ENCODE assay signal across 23 cellular contexts in the genomic region with DNA sequence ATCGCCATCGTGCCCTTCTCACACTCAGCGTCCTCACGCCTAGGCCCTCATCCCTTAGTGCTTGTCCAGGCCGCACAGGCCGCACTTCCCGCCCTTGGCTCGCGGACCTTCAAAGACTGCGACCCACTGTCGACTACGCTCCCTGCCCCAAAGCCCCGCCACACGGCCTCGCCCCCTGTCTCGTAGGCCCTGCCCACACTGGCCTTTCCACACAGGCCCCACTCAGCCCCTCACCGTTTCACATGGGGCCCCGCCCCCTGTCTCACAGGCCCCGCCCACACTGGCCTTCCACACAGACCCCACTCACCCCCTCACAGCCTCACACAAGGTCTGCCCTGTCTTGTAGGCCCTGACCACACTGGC. TPM values are rescaled to one million over a fixed set of nuclear protein-coding genes. Genes with fewer than 3 reads are reported as not detected.
DNase-seq lines count a peak whose midpoint lies in the region; ATAC-seq and TF ChIP-seq lines count a peak whose summit lies in the region.
"Had no signal": no experiment of that assay in that cellular context is flagged by ENCODE, and none has a peak within 500 bp of the region (broad histone marks: within the 10 kb centered on the region; RNA-seq: fewer than 3 reads in every experiment).

No MANE protein-coding gene starts in this region.

- H3K27me3 Mint-ChIP-seq in activated CD4-positive, alpha-beta T cell treated with anti-CD3 and anti-CD28 coated beads, Interleukin-2, amount 10 ng/mL, durations not matched to agents 7 days and 5 days: peaks cover 62% of the 10 kb centered on the region
- peaks cover 75% of the 10 kb centered on the region for H3K27me3 Mint-ChIP-seq in dendritic cell treated with granulocyte-macrophage colony-stimulating factor and Interleukin-4, amounts not matched to agents 40 ng/mL and 50 ng/mL, for 4 days
- peaks cover 39 to 78% (median 64%) of the 10 kb centered on the region in 5 donors for H3K27me3 Mint-ChIP-seq in naive thymus-derived CD8-positive, alpha-beta T cell
- H3K27me3 Mint-ChIP-seq in CD4-positive, alpha-beta memory T cell: peaks cover 57 to 63% of the 10 kb centered on the region in 2 donors

- H3K36me3 ChIP-seq in upper lobe of right lung: no peaks in the 10 kb centered on the region
- no peaks in the 10 kb centered on the region for H3K36me3 ChIP-seq in CD4-positive, alpha-beta memory T cell (ENCODE audit: insufficient read depth, low read length)
- H3K36me3 ChIP-seq: BLaER1, cardiac muscle cell, HAP-1, left ventricle myocardium inferior, ovary, right lobe of liver had no signal

- no peak overlapping the region for H3K27ac ChIP-seq in upper lobe of right lung
- H3K27ac ChIP-seq in CD4-positive, alpha-beta memory T cell (ENCODE audit: low read depth, low read length): no peak overlapping the region
- H3K27ac ChIP-seq: BLaER1, cardiac muscle cell, left ventricle myocardium inferior, ovary, right lobe of liver had no signal

- H3K4me3 ChIP-seq in upper lobe of right lung: no peak overlapping the region
- no peak overlapping the region for H3K4me3 ChIP-seq in CD4-positive, alpha-beta memory T cell (ENCODE audit: low read length in 2 of 2)
- H3K4me3 ChIP-seq: BLaER1, cardiac muscle cell, HAP-1, left ventricle myocardium inferior, mucosa of descending colon, ovary, right lobe of liver had no signal

- intact Hi-C loops in dendritic cell treated with granulocyte-macrophage colony-stimulating factor and Interleukin-4, amounts not matched to agents 40 ng/mL and 50 ng/mL, for 4 days (cut with micrococcal nuclease): no loop called here
- intact Hi-C loops in upper lobe of right lung (cut with DNase I): no loop called here
- intact Hi-C loops in CD4-positive, alpha-beta memory T cell (cut with micrococcal nuclease): no loop called here

- no peaks in the 10 kb centered on the region for H3K36me3 Mint-ChIP-seq in activated CD4-positive, alpha-beta T cell treated with anti-CD3 and anti-CD28 coated beads, Interleukin-2, amount 10 ng/mL, durations not matched to agents 7 days and 5 days (ENCODE audit: low read depth)
- H3K36me3 Mint-ChIP-seq in dendritic cell treated with granulocyte-macrophage colony-stimulating factor and Interleukin-4, amounts not matched to agents 40 ng/mL and 50 ng/mL, for 4 days (ENCODE audit: low read depth): no peaks in the 10 kb centered on the region
- H3K36me3 Mint-ChIP-seq in naive thymus-derived CD8-positive, alpha-beta T cell: peaks cover 0 to 6% (median 0%) of the 10 kb centered on the region in 3 donors
- no peaks in the 10 kb centered on the region for H3K36me3 Mint-ChIP-seq in CD4-positive, alpha-beta memory T cell
- H3K36me3 Mint-ChIP-seq: activated CD8-positive, alpha-beta memory T cell treated with anti-CD3 and anti-CD28 coated beads, Interleukin-2, amount 10 ng/mL, durations not matched to agents 7 days and 5 days; IgD-negative memory B cell had no signal

- no peaks in the 10 kb centered on the region for H3K4me1 ChIP-seq in upper lobe of right lung
- no peaks in the 10 kb centered on the region for H3K4me1 ChIP-seq in CD4-positive, alpha-beta memory T cell (ENCODE audit: insufficient read depth, low read length)
- H3K4me1 ChIP-seq: HAP-1, right lobe of liver had no signal

- ATAC-seq in naive thymus-derived CD8-positive, alpha-beta T cell: no peak
- ATAC-seq in upper lobe of right lung: no peak
- ATAC-seq: mucosa of descending colon, PC-3, right lobe of liver had no signal

- no peaks in the 10 kb centered on the region for H3K9me3 Mint-ChIP-seq in activated CD4-positive, alpha-beta T cell treated with anti-CD3 and anti-CD28 coated beads, Interleukin-2, amount 10 ng/mL, durations not matched to agents 7 days and 5 days
- no peaks in the 10 kb centered on the region for H3K9me3 Mint-ChIP-seq in dendritic cell treated with granulocyte-macrophage colony-stimulating factor and Interleukin-4, amounts not matched to agents 40 ng/mL and 50 ng/mL, for 4 days
- no peaks in the 10 kb centered on the region for H3K9me3 Mint-ChIP-seq in naive thymus-derived CD8-positive, alpha-beta T cell
- H3K9me3 Mint-ChIP-seq in CD4-positive, alpha-beta memory T cell: no peaks in the 10 kb centered on the region
- H3K9me3 Mint-ChIP-seq: IgD-negative memory B cell had no signal

- POLR2A ChIA-PET in activated CD4-positive, alpha-beta T cell treated with anti-CD3 and anti-CD28 coated beads, Interleukin-2, amount 10 ng/mL, durations not matched to agents 7 days and 5 days (lab: Charles Lee): no interaction called here
- POLR2A ChIA-PET in naive thymus-derived CD8-positive, alpha-beta T cell (lab: Charles Lee): no interaction called here
- POLR2A ChIA-PET in CD4-positive, alpha-beta memory T cell (lab: Charles Lee; ENCODE audit: partially characterized antibody): no interaction called here

- DNase-seq in activated CD4-positive, alpha-beta T cell treated with anti-CD3 and anti-CD28 coated beads, Interleukin-2, amount 10 ng/mL, durations not matched to agents 7 days and 5 days: no peak
- DNase-seq in activated CD4-positive, alpha-beta T cell treated with anti-CD3 and anti-CD28 coated beads for 1 hour: no peak
- DNase-seq in naive thymus-derived CD8-positive, alpha-beta T cell: no peak
- peak; percentile 57 for DNase-seq in upper lobe of right lung
- no peak for DNase-seq in CD4-positive, alpha-beta memory T cell
- DNase-seq in HT-29 (ENCODE audit: low spot score): no peak
- DNase-seq in AG08396 (ENCODE audit: low spot score): no peak
- DNase-seq: activated CD8-positive, alpha-beta memory T cell treated with anti-CD3 and anti-CD28 coated beads, Interleukin-2, amount 10 ng/mL, durations not matched to agents 7 days and 5 days; left ventricle myocardium inferior; MM.1S; mucosa of descending colon; NCI-H82; PC-3; right lobe of liver; stimulated activated naive CD4-positive, alpha-beta T cell; trophoblast cell had no signal

- peak overlapping the region; percentile 50 for H3K27ac Mint-ChIP-seq in activated CD4-positive, alpha-beta T cell treated with anti-CD3 and anti-CD28 coated beads, Interleukin-2, amount 10 ng/mL, durations not matched to agents 7 days and 5 days
- H3K27ac Mint-ChIP-seq in dendritic cell treated with granulocyte-macrophage colony-stimulating factor and Interleukin-4, amounts not matched to agents 40 ng/mL and 50 ng/mL, for 4 days: no peak overlapping the region
- peak overlapping the region in 1 of 10 donors; percentile 53 for H3K27ac Mint-ChIP-seq in naive thymus-derived CD8-positive, alpha-beta T cell
- peak overlapping the region in 3 of 7 donors; percentile 23 to 91 (median 66) for H3K27ac Mint-ChIP-seq in CD4-positive, alpha-beta memory T cell
- H3K27ac Mint-ChIP-seq: activated CD8-positive, alpha-beta memory T cell treated with anti-CD3 and anti-CD28 coated beads, Interleukin-2, amount 10 ng/mL, durations not matched to agents 7 days and 5 days had no signal

- no peak for TF ChIP-seq CTCF in upper lobe of right lung (IDR thresholded peaks at IDR 0.05)

- H3K27me3 ChIP-seq in upper lobe of right lung: peaks cover 87% of the 10 kb centered on the region
- peaks cover 47% of the 10 kb centered on the region for H3K27me3 ChIP-seq in CD4-positive, alpha-beta memory T cell (ENCODE audit: insufficient read depth, low read length)
- H3K27me3 ChIP-seq: ovary had no signal

- peaks cover 16% of the 10 kb centered on the region for H3K4me1 Mint-ChIP-seq in activated CD4-positive, alpha-beta T cell treated with anti-CD3 and anti-CD28 coated beads, Interleukin-2, amount 10 ng/mL, durations not matched to agents 7 days and 5 days
- H3K4me1 Mint-ChIP-seq in dendritic cell treated with granulocyte-macrophage colony-stimulating factor and Interleukin-4, amounts not matched to agents 40 ng/mL and 50 ng/mL, for 4 days (ENCODE audit: low read depth): peaks cover 20% of the 10 kb centered on the region
- H3K4me1 Mint-ChIP-seq in naive thymus-derived CD8-positive, alpha-beta T cell: peaks cover 10 to 23% (median 19%) of the 10 kb centered on the region in 4 donors
- peaks cover 6 to 28% (median 15%) of the 10 kb centered on the region in 4 donors for H3K4me1 Mint-ChIP-seq in CD4-positive, alpha-beta memory T cell

- CTCF ChIA-PET in activated CD4-positive, alpha-beta T cell treated with anti-CD3 and anti-CD28 coated beads, Interleukin-2, amount 10 ng/mL, durations not matched to agents 7 days and 5 days (lab: Charles Lee): no interaction called here
- CTCF ChIA-PET in CD4-positive, alpha-beta memory T cell (lab: Charles Lee; ENCODE audit: partially characterized antibody): no interaction called here

- no peak overlapping the region for H3K4me3 Mint-ChIP-seq in activated CD4-positive, alpha-beta T cell treated with anti-CD3 and anti-CD28 coated beads, Interleukin-2, amount 10 ng/mL, durations not matched to agents 7 days and 5 days
- H3K4me3 Mint-ChIP-seq in dendritic cell treated with granulocyte-macrophage colony-stimulating factor and Interleukin-4, amounts not matched to agents 40 ng/mL and 50 ng/mL, for 4 days: peak overlapping the region; percentile 21
- H3K4me3 Mint-ChIP-seq in naive thymus-derived CD8-positive, alpha-beta T cell: peak overlapping the region in 9 of 10 donors; percentile 24 to 70 (median 46)
- H3K4me3 Mint-ChIP-seq in CD4-positive, alpha-beta memory T cell: peak overlapping the region in 4 of 8 donors; percentile 8 to 65 (median 34)
- H3K4me3 Mint-ChIP-seq: activated CD8-positive, alpha-beta memory T cell treated with anti-CD3 and anti-CD28 coated beads, Interleukin-2, amount 10 ng/mL, durations not matched to agents 7 days and 5 days had no signal

- no peaks in the 10 kb centered on the region for H3K9me3 ChIP-seq in upper lobe of right lung
- no peaks in the 10 kb centered on the region for H3K9me3 ChIP-seq in CD4-positive, alpha-beta memory T cell (ENCODE audit: control insufficient read depth in 1 of 2, low read length in 2 of 2)
- H3K9me3 ChIP-seq: BLaER1, HAP-1, left ventricle myocardium inferior, mucosa of descending colon, ovary, right lobe of liver had no signal

RNA-seq across cellular contexts. Expression of gene NRXN2, which starts 11.1 kb away (rescaled TPM):
- under 1 TPM; 0.07 to 0.15 TPM for total RNA-seq in activated CD4-positive, alpha-beta T cell treated with anti-CD3 and anti-CD28 coated beads, Interleukin-2, amount 10 ng/mL, durations not matched to agents 7 days and 5 days
- total RNA-seq in naive thymus-derived CD8-positive, alpha-beta T cell: under 1 TPM in 1 of 2 experiments, not detected in 1; 0.21 TPM
- polyA plus RNA-seq in naive thymus-derived CD8-positive, alpha-beta T cell: not detected
- 0.72 TPM for total RNA-seq in upper lobe of right lung
- total RNA-seq in CD4-positive, alpha-beta memory T cell: under 1 TPM in 1 of 2 experiments, not detected in 1; 0.30 TPM
- not detected for polyA plus RNA-seq in CD4-positive, alpha-beta memory T cell
- total RNA-seq in HT-29 (2014; rRNA removed; shearing (Covaris generic)): not detected in 2 replicates
- total RNA-seq: glomerular endothelial cell, PC-3 had no signal
- polyA plus RNA-seq: IgD-negative memory B cell had no signal

RNA-seq across cellular contexts. Expression of gene RASGRP2, which starts 32.0 kb away (rescaled TPM):
- total RNA-seq in activated CD4-positive, alpha-beta T cell treated with anti-CD3 and anti-CD28 coated beads, Interleukin-2, amount 10 ng/mL, durations not matched to agents 7 days and 5 days: 100 to 1,000 TPM; 293 to 300 TPM
- 100 to 1,000 TPM; 679 to 682 TPM for total RNA-seq in naive thymus-derived CD8-positive, alpha-beta T cell
- polyA plus RNA-seq in naive thymus-derived CD8-positive, alpha-beta T cell: 100 to 1,000 TPM; 168 to 253 (median 185) TPM
- 27.6 TPM for total RNA-seq in upper lobe of right lung
- 100 to 1,000 TPM; 440 to 463 TPM for total RNA-seq in CD4-positive, alpha-beta memory T cell
- polyA plus RNA-seq in CD4-positive, alpha-beta memory T cell: 100 to 1,000 TPM; 177 to 208 TPM
- total RNA-seq in HT-29 (2014; rRNA removed; shearing (Covaris generic)): not detected in 2 replicates
- total RNA-seq: PC-3 had no signal

RNA-seq across cellular contexts. Expression of gene PYGM, which starts 47.8 kb away (rescaled TPM):
- 1 to 10 TPM; 3.9 to 4.3 TPM for total RNA-seq in activated CD4-positive, alpha-beta T cell treated with anti-CD3 and anti-CD28 coated beads, Interleukin-2, amount 10 ng/mL, durations not matched to agents 7 days and 5 days
- 10 to 100 TPM; 13.0 to 18.4 TPM for total RNA-seq in naive thymus-derived CD8-positive, alpha-beta T cell
- under 1 TPM; 0.09 to 0.50 (median 0.49) TPM for polyA plus RNA-seq in naive thymus-derived CD8-positive, alpha-beta T cell
- 2.0 TPM for total RNA-seq in upper lobe of right lung
- 10 to 100 TPM; 10.7 to 11.3 TPM for total RNA-seq in CD4-positive, alpha-beta memory T cell
- under 1 TPM in 1 of 2 donors, not detected in 1; 0.38 TPM for polyA plus RNA-seq in CD4-positive, alpha-beta memory T cell
- 0.16 and 0.23 TPM in 2 replicates for total RNA-seq in HT-29 (2014; rRNA removed; shearing (Covaris generic))
- total RNA-seq: glomerular endothelial cell had no signal

Comparison
In these comparisons a context has a peak if more than half of its experiments do, and no peak if none do; other contexts are left out.
1. RNA of gene RASGRP2, which starts 32.0 kb away (total RNA-seq): 679 to 682 TPM in naive thymus-derived CD8-positive, alpha-beta T cell, 440 to 463 TPM in CD4-positive, alpha-beta memory T cell, 293 to 300 TPM in activated CD4-positive, alpha-beta T cell treated with anti-CD3 and anti-CD28 coated beads, Interleukin-2, amount 10 ng/mL, durations not matched to agents 7 days and 5 days and 27.6 TPM in upper lobe of right lung (single experiment); not detected in HT-29; every median in the first group is over 10 times any median in the second.